ENCODE assay signal across 2 cellular contexts in the genomic region with DNA sequence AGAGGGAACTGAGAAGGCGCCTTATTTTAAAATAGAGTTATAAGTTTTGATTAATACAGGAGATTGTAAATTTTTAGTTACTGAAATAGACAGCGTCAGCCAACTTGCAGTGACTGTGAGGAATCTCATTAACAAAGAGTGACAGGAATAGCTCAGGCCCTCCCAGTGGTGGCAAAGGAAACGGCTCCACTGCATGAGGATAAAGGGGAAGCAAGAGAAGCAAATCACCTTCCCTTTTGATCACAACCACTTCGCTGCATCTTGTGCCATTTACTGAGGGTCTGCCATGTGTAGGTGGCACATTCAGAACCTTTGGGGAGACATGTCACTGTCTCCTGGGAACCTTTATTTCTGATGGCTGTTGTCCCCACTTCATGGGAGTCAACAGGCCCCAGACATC.
TF ChIP-seq lines count a peak whose summit lies in the region.

No MANE protein-coding gene starts in this region.

TF ChIP-seq in GM23338, 12 proteins besides CTCF, POLR2A, EP300 and RAD21 (continues in another document):
- no peak for TF ChIP-seq EZH2 (IDR thresholded peaks at IDR 0.05; ENCODE audit: low read depth, unreplicated experiment)
- TF ChIP-seq POLR2AphosphoS5 (IDR thresholded peaks at IDR 0.05; ENCODE audit: low read depth) = no peak
- no peak for TF ChIP-seq JUNB (IDR thresholded peaks at IDR 0.05; ENCODE audit: unreplicated experiment)
- TF ChIP-seq CREB1 (CRISPR knock-in tag; IDR thresholded peaks at IDR 0.05; ENCODE audit: low read depth) = no peak
- TF ChIP-seq ZNF331 (CRISPR knock-in tag; IDR thresholded peaks at IDR 0.05; ENCODE audit: low read depth) = no peak
- no peak for TF ChIP-seq NANOG (IDR thresholded peaks at IDR 0.05; ENCODE audit: borderline replicate concordance)
- no peak for TF ChIP-seq STAT1 (IDR thresholded peaks at IDR 0.05; ENCODE audit: unreplicated experiment)
- TF ChIP-seq, protein P1, sequence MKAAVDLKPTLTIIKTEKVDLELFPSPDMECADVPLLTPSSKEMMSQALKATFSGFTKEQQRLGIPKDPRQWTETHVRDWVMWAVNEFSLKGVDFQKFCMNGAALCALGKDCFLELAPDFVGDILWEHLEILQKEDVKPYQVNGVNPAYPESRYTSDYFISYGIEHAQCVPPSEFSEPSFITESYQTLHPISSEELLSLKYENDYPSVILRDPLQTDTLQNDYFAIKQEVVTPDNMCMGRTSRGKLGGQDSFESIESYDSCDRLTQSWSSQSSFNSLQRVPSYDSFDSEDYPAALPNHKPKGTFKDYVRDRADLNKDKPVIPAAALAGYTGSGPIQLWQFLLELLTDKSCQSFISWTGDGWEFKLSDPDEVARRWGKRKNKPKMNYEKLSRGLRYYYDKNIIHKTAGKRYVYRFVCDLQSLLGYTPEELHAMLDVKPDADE (IDR thresholded peaks at IDR 0.05) = no peak
- TF ChIP-seq, protein P2, sequence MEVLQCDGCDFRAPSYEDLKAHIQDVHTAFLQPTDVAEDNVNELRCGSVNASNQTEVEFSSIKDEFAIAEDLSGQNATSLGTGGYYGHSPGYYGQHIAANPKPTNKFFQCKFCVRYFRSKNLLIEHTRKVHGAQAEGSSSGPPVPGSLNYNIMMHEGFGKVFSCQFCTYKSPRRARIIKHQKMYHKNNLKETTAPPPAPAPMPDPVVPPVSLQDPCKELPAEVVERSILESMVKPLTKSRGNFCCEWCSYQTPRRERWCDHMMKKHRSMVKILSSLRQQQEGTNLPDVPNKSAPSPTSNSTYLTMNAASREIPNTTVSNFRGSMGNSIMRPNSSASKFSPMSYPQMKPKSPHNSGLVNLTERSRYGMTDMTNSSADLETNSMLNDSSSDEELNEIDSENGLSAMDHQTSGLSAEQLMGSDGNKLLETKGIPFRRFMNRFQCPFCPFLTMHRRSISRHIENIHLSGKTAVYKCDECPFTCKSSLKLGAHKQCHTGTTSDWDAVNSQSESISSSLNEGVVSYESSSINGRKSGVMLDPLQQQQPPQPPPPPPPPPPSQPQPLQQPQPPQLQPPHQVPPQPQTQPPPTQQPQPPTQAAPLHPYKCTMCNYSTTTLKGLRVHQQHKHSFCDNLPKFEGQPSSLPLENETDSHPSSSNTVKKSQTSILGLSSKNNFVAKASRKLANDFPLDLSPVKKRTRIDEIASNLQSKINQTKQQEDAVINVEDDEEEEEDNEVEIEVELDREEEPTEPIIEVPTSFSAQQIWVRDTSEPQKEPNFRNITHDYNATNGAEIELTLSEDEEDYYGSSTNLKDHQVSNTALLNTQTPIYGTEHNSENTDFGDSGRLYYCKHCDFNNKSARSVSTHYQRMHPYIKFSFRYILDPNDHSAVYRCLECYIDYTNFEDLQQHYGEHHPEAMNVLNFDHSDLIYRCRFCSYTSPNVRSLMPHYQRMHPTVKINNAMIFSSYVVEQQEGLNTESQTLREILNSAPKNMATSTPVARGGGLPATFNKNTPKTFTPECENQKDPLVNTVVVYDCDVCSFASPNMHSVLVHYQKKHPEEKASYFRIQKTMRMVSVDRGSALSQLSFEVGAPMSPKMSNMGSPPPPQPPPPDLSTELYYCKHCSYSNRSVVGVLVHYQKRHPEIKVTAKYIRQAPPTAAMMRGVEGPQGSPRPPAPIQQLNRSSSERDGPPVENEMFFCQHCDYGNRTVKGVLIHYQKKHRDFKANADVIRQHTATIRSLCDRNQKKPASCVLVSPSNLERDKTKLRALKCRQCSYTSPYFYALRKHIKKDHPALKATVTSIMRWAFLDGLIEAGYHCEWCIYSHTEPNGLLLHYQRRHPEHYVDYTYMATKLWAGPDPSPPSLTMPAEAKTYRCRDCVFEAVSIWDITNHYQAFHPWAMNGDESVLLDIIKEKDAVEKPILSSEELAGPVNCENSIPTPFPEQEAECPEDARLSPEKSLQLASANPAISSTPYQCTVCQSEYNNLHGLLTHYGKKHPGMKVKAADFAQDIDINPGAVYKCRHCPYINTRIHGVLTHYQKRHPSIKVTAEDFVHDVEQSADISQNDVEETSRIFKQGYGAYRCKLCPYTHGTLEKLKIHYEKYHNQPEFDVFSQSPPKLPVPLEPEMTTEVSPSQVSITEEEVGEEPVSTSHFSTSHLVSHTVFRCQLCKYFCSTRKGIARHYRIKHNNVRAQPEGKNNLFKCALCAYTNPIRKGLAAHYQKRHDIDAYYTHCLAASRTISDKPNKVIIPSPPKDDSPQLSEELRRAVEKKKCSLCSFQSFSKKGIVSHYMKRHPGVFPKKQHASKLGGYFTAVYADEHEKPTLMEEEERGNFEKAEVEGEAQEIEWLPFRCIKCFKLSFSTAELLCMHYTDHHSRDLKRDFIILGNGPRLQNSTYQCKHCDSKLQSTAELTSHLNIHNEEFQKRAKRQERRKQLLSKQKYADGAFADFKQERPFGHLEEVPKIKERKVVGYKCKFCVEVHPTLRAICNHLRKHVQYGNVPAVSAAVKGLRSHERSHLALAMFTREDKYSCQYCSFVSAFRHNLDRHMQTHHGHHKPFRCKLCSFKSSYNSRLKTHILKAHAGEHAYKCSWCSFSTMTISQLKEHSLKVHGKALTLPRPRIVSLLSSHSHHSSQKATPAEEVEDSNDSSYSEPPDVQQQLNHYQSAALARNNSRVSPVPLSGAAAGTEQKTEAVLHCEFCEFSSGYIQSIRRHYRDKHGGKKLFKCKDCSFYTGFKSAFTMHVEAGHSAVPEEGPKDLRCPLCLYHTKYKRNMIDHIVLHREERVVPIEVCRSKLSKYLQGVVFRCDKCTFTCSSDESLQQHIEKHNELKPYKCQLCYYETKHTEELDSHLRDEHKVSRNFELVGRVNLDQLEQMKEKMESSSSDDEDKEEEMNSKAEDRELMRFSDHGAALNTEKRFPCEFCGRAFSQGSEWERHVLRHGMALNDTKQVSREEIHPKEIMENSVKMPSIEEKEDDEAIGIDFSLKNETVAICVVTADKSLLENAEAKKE (CRISPR knock-in tag; IDR thresholded peaks at IDR 0.05) = no peak
- no peak for TF ChIP-seq ZNF114 (CRISPR knock-in tag; IDR thresholded peaks at IDR 0.05)

TF ChIP-seq in H1, 55 proteins besides CTCF, POLR2A, EP300 and RAD21:
- TF ChIP-seq TEAD4 (IDR thresholded peaks at IDR 0.05; ENCODE audit: low read depth, low read length) (no peak), HDAC6 (IDR thresholded peaks at IDR 0.05; ENCODE audit: low read depth, low read length) (no peak), POLR2AphosphoS5 (IDR thresholded peaks at IDR 0.05; ENCODE audit: low read depth, low read length) (no peak), RBBP5 (IDR thresholded peaks at IDR 0.05; ENCODE audit: borderline replicate concordance, low read depth, low read length) (no peak), POU5F1 (IDR thresholded peaks at IDR 0.05; ENCODE audit: low read depth, low read length) (no peak), HDAC2 (IDR thresholded peaks at IDR 0.05; ENCODE audit: borderline replicate concordance in 1 of 2, low read depth in 2 of 2, low read length in 2 of 2) (no peak), CREB1 (IDR thresholded peaks at IDR 0.05) (no peak), SP4 (IDR thresholded peaks at IDR 0.05; ENCODE audit: low read length) (no peak), KDM5A (IDR thresholded peaks at IDR 0.05; ENCODE audit: low read length) (no peak), CEBPB (IDR thresholded peaks at IDR 0.05; ENCODE audit: low read depth, low read length) (no peak), EZH2 (IDR thresholded peaks at IDR 0.05; ENCODE audit: low read depth, low read length, severe bottlenecking) (no peak), KDM4A (IDR thresholded peaks at IDR 0.05; ENCODE audit: low read depth, low read length, severe bottlenecking) (no peak), SIN3A (conservative IDR thresholded peaks at IDR 0.05 in 1 of 2, IDR thresholded peaks at IDR 0.05 in 1 of 2; ENCODE audit: low read depth in 1 of 2, low read length in 2 of 2) (no peak), BACH1 (IDR thresholded peaks at IDR 0.05; ENCODE audit: low read length) (no peak), ASH2L (IDR thresholded peaks at IDR 0.05; ENCODE audit: low read length) (no peak), NRF1 (IDR thresholded peaks at IDR 0.05; ENCODE audit: low read depth, low read length) (no peak)
- TF ChIP-seq, protein P3, sequence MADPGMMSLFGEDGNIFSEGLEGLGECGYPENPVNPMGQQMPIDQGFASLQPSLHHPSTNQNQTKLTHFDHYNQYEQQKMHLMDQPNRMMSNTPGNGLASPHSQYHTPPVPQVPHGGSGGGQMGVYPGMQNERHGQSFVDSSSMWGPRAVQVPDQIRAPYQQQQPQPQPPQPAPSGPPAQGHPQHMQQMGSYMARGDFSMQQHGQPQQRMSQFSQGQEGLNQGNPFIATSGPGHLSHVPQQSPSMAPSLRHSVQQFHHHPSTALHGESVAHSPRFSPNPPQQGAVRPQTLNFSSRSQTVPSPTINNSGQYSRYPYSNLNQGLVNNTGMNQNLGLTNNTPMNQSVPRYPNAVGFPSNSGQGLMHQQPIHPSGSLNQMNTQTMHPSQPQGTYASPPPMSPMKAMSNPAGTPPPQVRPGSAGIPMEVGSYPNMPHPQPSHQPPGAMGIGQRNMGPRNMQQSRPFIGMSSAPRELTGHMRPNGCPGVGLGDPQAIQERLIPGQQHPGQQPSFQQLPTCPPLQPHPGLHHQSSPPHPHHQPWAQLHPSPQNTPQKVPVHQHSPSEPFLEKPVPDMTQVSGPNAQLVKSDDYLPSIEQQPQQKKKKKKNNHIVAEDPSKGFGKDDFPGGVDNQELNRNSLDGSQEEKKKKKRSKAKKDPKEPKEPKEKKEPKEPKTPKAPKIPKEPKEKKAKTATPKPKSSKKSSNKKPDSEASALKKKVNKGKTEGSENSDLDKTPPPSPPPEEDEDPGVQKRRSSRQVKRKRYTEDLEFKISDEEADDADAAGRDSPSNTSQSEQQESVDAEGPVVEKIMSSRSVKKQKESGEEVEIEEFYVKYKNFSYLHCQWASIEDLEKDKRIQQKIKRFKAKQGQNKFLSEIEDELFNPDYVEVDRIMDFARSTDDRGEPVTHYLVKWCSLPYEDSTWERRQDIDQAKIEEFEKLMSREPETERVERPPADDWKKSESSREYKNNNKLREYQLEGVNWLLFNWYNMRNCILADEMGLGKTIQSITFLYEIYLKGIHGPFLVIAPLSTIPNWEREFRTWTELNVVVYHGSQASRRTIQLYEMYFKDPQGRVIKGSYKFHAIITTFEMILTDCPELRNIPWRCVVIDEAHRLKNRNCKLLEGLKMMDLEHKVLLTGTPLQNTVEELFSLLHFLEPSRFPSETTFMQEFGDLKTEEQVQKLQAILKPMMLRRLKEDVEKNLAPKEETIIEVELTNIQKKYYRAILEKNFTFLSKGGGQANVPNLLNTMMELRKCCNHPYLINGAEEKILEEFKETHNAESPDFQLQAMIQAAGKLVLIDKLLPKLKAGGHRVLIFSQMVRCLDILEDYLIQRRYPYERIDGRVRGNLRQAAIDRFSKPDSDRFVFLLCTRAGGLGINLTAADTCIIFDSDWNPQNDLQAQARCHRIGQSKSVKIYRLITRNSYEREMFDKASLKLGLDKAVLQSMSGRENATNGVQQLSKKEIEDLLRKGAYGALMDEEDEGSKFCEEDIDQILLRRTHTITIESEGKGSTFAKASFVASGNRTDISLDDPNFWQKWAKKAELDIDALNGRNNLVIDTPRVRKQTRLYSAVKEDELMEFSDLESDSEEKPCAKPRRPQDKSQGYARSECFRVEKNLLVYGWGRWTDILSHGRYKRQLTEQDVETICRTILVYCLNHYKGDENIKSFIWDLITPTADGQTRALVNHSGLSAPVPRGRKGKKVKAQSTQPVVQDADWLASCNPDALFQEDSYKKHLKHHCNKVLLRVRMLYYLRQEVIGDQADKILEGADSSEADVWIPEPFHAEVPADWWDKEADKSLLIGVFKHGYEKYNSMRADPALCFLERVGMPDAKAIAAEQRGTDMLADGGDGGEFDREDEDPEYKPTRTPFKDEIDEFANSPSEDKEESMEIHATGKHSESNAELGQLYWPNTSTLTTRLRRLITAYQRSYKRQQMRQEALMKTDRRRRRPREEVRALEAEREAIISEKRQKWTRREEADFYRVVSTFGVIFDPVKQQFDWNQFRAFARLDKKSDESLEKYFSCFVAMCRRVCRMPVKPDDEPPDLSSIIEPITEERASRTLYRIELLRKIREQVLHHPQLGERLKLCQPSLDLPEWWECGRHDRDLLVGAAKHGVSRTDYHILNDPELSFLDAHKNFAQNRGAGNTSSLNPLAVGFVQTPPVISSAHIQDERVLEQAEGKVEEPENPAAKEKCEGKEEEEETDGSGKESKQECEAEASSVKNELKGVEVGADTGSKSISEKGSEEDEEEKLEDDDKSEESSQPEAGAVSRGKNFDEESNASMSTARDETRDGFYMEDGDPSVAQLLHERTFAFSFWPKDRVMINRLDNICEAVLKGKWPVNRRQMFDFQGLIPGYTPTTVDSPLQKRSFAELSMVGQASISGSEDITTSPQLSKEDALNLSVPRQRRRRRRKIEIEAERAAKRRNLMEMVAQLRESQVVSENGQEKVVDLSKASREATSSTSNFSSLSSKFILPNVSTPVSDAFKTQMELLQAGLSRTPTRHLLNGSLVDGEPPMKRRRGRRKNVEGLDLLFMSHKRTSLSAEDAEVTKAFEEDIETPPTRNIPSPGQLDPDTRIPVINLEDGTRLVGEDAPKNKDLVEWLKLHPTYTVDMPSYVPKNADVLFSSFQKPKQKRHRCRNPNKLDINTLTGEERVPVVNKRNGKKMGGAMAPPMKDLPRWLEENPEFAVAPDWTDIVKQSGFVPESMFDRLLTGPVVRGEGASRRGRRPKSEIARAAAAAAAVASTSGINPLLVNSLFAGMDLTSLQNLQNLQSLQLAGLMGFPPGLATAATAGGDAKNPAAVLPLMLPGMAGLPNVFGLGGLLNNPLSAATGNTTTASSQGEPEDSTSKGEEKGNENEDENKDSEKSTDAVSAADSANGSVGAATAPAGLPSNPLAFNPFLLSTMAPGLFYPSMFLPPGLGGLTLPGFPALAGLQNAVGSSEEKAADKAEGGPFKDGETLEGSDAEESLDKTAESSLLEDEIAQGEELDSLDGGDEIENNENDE (IDR thresholded peaks at IDR 0.05; ENCODE audit: insufficient replicate concordance, low read length) = no peak
- TF ChIP-seq, protein P4, sequence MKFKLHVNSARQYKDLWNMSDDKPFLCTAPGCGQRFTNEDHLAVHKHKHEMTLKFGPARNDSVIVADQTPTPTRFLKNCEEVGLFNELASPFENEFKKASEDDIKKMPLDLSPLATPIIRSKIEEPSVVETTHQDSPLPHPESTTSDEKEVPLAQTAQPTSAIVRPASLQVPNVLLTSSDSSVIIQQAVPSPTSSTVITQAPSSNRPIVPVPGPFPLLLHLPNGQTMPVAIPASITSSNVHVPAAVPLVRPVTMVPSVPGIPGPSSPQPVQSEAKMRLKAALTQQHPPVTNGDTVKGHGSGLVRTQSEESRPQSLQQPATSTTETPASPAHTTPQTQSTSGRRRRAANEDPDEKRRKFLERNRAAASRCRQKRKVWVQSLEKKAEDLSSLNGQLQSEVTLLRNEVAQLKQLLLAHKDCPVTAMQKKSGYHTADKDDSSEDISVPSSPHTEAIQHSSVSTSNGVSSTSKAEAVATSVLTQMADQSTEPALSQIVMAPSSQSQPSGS (IDR thresholded peaks at IDR 0.05; ENCODE audit: low read length) = no peak
- TF ChIP-seq, protein P5, sequence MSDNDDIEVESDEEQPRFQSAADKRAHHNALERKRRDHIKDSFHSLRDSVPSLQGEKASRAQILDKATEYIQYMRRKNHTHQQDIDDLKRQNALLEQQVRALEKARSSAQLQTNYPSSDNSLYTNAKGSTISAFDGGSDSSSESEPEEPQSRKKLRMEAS (IDR thresholded peaks at IDR 0.05) = no peak
